In the genomic region with DNA sequence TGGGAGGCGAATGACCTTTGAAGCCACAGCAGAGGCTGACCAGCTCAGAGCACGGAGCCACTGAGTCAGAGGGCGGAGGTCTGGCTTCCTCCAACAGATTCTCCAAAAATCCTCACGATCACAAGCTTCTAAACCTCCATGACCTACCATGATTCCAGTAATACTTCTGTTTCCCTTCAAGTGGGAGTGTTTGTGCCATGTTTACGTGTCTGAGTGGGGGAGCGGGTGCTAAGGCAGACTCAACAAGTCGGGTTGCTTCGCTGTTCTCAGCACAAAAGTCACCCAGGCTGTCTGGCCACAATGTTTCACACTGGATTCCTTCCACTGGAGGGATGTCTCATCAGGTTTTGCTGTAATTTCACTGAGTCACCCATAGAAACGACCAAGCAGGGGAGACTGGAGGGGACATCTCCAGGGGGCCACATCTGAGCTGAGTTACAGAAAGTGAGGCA, we compare ENCODE assay signal across 8 cellular contexts.
DNase-seq lines count a peak whose midpoint lies in the region; ATAC-seq and TF ChIP-seq lines count a peak whose summit lies in the region.

No MANE protein-coding gene starts in this region.

- peaks cover 44 to 74% of the 10 kb centered on the region in 2 donors for H3K4me1 Mint-ChIP-seq in natural killer cell
- peaks cover 28 to 42% of the 10 kb centered on the region in 2 donors for H3K4me1 Mint-ChIP-seq in natural killer cell treated with Interleukin-12 subunit alpha and Interleukin-12 subunit beta and Interleukin-15 and Interleukin-18, amount 100 ng/mL, for 72 hours (ENCODE audit: low read depth in 2 of 2)

- H3K27me3 ChIP-seq in right lobe of liver (no peaks in the 10 kb centered on the region), uterus (no peaks in the 10 kb centered on the region), Peyer's patch (no peaks in the 10 kb centered on the region)

- no peaks in the 10 kb centered on the region for H3K36me3 Mint-ChIP-seq in natural killer cell
- H3K36me3 Mint-ChIP-seq in natural killer cell treated with Interleukin-12 subunit alpha and Interleukin-12 subunit beta and Interleukin-15 and Interleukin-18, amount 100 ng/mL, for 72 hours, result no peaks in the 10 kb centered on the region

- intact Hi-C loops in natural killer cell (cut with micrococcal nuclease), result no loop called here
- intact Hi-C loops in right lobe of liver (cut with DNase I), result loop anchor here in 1 of 2 donors (10.0 kb wide), 1 partner anchor 186 kb away; no protein-coding TSS in a partner anchor
- intact Hi-C loops in uterus (cut with DNase I; ENCODE audit: low total_unique reads), result loop anchor here (10.0 kb wide), 2 partner anchors 54 to 86 kb away; a partner anchor contains a TSS

- no peak for TF ChIP-seq POLR2A in right lobe of liver (IDR thresholded peaks at IDR 0.05)
- TF ChIP-seq POLR2A in uterus (IDR thresholded peaks at IDR 0.05), result no peak
- TF ChIP-seq POLR2A in Peyer's patch (IDR thresholded peaks at IDR 0.05), result no peak

- H3K4me3 Mint-ChIP-seq in natural killer cell, result no peak overlapping the region
- no peak overlapping the region for H3K4me3 Mint-ChIP-seq in natural killer cell treated with Interleukin-12 subunit alpha and Interleukin-12 subunit beta and Interleukin-15 and Interleukin-18, amount 100 ng/mL, for 72 hours

- no peaks in the 10 kb centered on the region for H3K9me3 Mint-ChIP-seq in natural killer cell
- H3K9me3 Mint-ChIP-seq in natural killer cell treated with Interleukin-12 subunit alpha and Interleukin-12 subunit beta and Interleukin-15 and Interleukin-18, amount 100 ng/mL, for 72 hours, result no peaks in the 10 kb centered on the region

- H3K9me3 ChIP-seq in right lobe of liver (no peaks in the 10 kb centered on the region), uterus (no peaks in the 10 kb centered on the region), Peyer's patch (no peaks in the 10 kb centered on the region)

- DNase-seq in natural killer cell, result no peak
- no peak for DNase-seq in natural killer cell treated with Interleukin-12 subunit alpha and Interleukin-12 subunit beta and Interleukin-15 and Interleukin-18, amount 100 ng/mL, for 72 hours (ENCODE audit: low spot score)
- DNase-seq in amniotic epithelial cell (ENCODE audit: low read depth), result peak; percentile 100
- no peak for DNase-seq in right lobe of liver
- DNase-seq in uterus, result peak in 1 of 2 donors; percentile 53
- no peak for DNase-seq in NCI-H146 (lab: John Stamatoyannopoulos, UW)
- DNase-seq in DMS79 (lab: John Stamatoyannopoulos, UW), result no peak
- DNase-seq in Peyer's patch, result no peak

- H3K36me3 ChIP-seq in right lobe of liver (peaks cover 0 to 5% (median 0%) of the 10 kb centered on the region in 4 donors), uterus (no peaks in the 10 kb centered on the region), Peyer's patch (peaks cover 0 to 8% (median 0%) of the 10 kb centered on the region in 3 donors)

- ATAC-seq in natural killer cell (no peak), right lobe of liver (peak in 3 of 4 donors; percentile 13 to 31 (median 17))
- no peak for ATAC-seq in natural killer cell treated with Interleukin-12 subunit alpha and Interleukin-12 subunit beta and Interleukin-15 and Interleukin-18, amount 100 ng/mL, for 72 hours

- no peak for TF ChIP-seq CTCF in natural killer cell (IDR thresholded peaks at IDR 0.05)
- TF ChIP-seq CTCF in right lobe of liver (IDR thresholded peaks at IDR 0.05), result no peak
- TF ChIP-seq CTCF in uterus (IDR thresholded peaks at IDR 0.05), result peak; percentile 23 to 68 (median 46)
- TF ChIP-seq CTCF in Peyer's patch (IDR thresholded peaks at IDR 0.05), result peak in 3 of 6 experiments; percentile 29 to 49 (median 31)

- no peak overlapping the region for H3K27ac ChIP-seq in right lobe of liver
- H3K27ac ChIP-seq in uterus, result peak overlapping the region; percentile 13 to 64
- peak overlapping the region in 2 of 4 donors; percentile 55 to 64 for H3K27ac ChIP-seq in Peyer's patch

- H3K4me3 ChIP-seq in right lobe of liver (no peak overlapping the region), uterus (no peak overlapping the region), Peyer's patch (no peak overlapping the region)

- 70% methylated on average over 6 of the region's 9 CpGs for WGBS in right lobe of liver (ENCODE audit: insufficient coverage, low coverage, low lambda C conversion rate, missing lambda C conversion rate)

- H3K4me1 ChIP-seq in right lobe of liver (peaks cover 0 to 8% (median 0%) of the 10 kb centered on the region in 4 donors), uterus (peaks cover 16 to 29% of the 10 kb centered on the region in 2 donors), Peyer's patch (peaks cover 0 to 58% (median 3%) of the 10 kb centered on the region in 4 donors)

- no peaks in the 10 kb centered on the region for H3K27me3 Mint-ChIP-seq in natural killer cell (ENCODE audit: low read depth in 2 of 2)
- no peaks in the 10 kb centered on the region for H3K27me3 Mint-ChIP-seq in natural killer cell treated with Interleukin-12 subunit alpha and Interleukin-12 subunit beta and Interleukin-15 and Interleukin-18, amount 100 ng/mL, for 72 hours

- H3K27ac Mint-ChIP-seq in natural killer cell, result peak overlapping the region; percentile 72 to 77
- no peak overlapping the region for H3K27ac Mint-ChIP-seq in natural killer cell treated with Interleukin-12 subunit alpha and Interleukin-12 subunit beta and Interleukin-15 and Interleukin-18, amount 100 ng/mL, for 72 hours

Comparison
In these comparisons a context has a peak if more than half of its experiments do, and no peak if none do; other contexts are left out.
1. H3K27ac Mint-ChIP-seq: peak in natural killer cell (2 of 2); none in natural killer cell treated with Interleukin-12 subunit alpha and Interleukin-12 subunit beta and Interleukin-15 and Interleukin-18, amount 100 ng/mL, for 72 hours (0 of 2).
2. ATAC-seq: peak in right lobe of liver (3 of 4); none in natural killer cell (0 of 3) and natural killer cell treated with Interleukin-12 subunit alpha and Interleukin-12 subunit beta and Interleukin-15 and Interleukin-18, amount 100 ng/mL, for 72 hours (0 of 2).
3. CTCF ChIP-seq: peak in uterus (4 of 4); none in natural killer cell (single experiment) and right lobe of liver (0 of 4).
4. H3K27ac ChIP-seq: peak in uterus (2 of 2); none in right lobe of liver (0 of 3).